In the genomic region with DNA sequence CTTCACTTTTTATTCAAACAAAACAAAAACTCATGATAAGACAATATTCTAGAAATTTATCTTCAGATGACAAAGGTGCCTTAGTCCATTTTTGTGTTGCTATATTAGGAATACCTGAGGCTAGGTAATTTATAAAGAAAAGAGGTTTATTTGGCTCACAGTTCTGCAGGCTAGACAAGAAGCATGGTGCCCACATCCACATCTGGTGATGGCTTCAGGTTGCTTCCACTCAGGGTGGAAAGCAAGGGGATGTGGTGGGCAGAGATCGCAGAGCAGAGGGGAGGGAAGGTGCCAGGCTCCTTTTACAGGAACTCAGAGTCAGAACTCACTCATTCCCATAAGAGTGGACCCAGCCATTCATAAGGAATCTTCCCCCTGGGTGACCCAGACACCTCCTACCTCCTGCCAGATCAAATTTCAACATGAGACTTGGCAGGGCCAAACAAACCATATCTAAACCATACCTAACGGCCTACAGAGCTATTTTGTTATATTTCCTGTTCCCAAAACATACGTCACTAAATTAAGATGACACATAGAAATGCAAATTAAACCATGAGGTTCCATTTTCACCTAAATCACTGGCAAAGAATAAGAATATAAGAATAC, we compare ENCODE assay signal across 28 cellular contexts. TPM values are rescaled to one million over a fixed set of nuclear protein-coding genes. Genes with fewer than 3 reads are reported as not detected.
DNase-seq lines count a peak whose midpoint lies in the region; ATAC-seq, FAIRE-seq and TF ChIP-seq lines count a peak whose summit lies in the region.
"Had no signal": no experiment of that assay in that cellular context is flagged by ENCODE, and none has a peak within 500 bp of the region (broad histone marks: within the 10 kb centered on the region; RNA-seq: fewer than 3 reads in every experiment).

No MANE protein-coding gene starts in this region.

- 63% methylated on average over 3 of the region's 3 CpGs for WGBS in K562 (ENCODE audit: insufficient coverage, low coverage, missing lambda C conversion rate)
- 64 to 70% methylated on average over 3 of the region's 3 CpGs for WGBS in heart right ventricle, 2 donors

- no peak overlapping the region for H3K4me2 ChIP-seq in K562 (ENCODE audit: insufficient read depth, low read length)
- H3K4me2 ChIP-seq: KMS-11 had no signal

- in situ Hi-C loops in K562 (cut with MboI) = no loop called here

- H3K9ac ChIP-seq in K562 (ENCODE audit: insufficient read depth in 1 of 2, low read depth in 2 of 2, low read length in 2 of 2) = no peak overlapping the region
- H3K9ac ChIP-seq: KMS-11 had no signal

- BruUV-seq in K562 (replicated peaks; lab: Mats Ljungman, UMichigan) = no TSS peak

- no peak for TF ChIP-seq POLR2A in K562 (conservative IDR thresholded peaks at IDR 0.05)

- H3K27ac Mint-ChIP-seq in CD14-positive monocyte = peak overlapping the region in 4 of 7 donors; percentile 33 to 69 (median 50)
- H3K27ac Mint-ChIP-seq in CD4-positive, alpha-beta T cell = no peak overlapping the region
- H3K27ac Mint-ChIP-seq: activated CD4-positive, alpha-beta memory T cell treated with anti-CD3 and anti-CD28 coated beads for 36 hours; natural killer cell treated with Interleukin-12 subunit alpha and Interleukin-12 subunit beta and Interleukin-15 and Interleukin-18, amount 100 ng/mL, for 72 hours had no signal

- H3K79me2 ChIP-seq in K562 (ENCODE audit: control insufficient read depth, insufficient read depth, low read length) = no peaks in the 10 kb centered on the region

- H3K36me3 ChIP-seq in K562 (ENCODE audit: control insufficient read depth, insufficient read depth, low read length) = no peaks in the 10 kb centered on the region; the same call in 2 of the 3 replicates
- no peaks in the 10 kb centered on the region for H3K36me3 ChIP-seq in heart right ventricle
- H3K36me3 ChIP-seq: Peyer's patch, thyroid gland had no signal

- DNase-seq in CD14-positive monocyte (ENCODE audit: low spot score) (no peak), M059J (ENCODE audit: low read depth) (peak; percentile 71), K562 (ENCODE audit: extremely low read depth in 1 of 4, low spot score in 3 of 4) (no peak), foreskin fibroblast (peak; percentile 15 to 38), NCI-H2227 treated with DMSO at 0.1 percent for 48 hours (lab: John Stamatoyannopoulos, UW) (no peak), HCEC 1CT (no peak), heart right ventricle (no peak)
- DNase-seq in CD4-positive, alpha-beta T cell = no peak
- DNase-seq: activated CD4-positive, alpha-beta memory T cell treated with anti-CD3 and anti-CD28 coated beads for 36 hours; activated CD8-positive, alpha-beta memory T cell treated with anti-CD3 and anti-CD28 coated beads, Interleukin-2, amount 50 U/mL, for 48 hours; activated naive CD4-positive, alpha-beta T cell treated with anti-CD3 and anti-CD28 coated beads, Interleukin-2, amount 50 U/mL, for 16 hours; amygdala; CD8-positive, alpha-beta memory T cell; central memory CD4-positive, alpha-beta T cell; DMS 273 treated with DMSO at 0.1 percent for 48 hours; MV-4-11; NCI-H1694; NCI-H526 treated with DMSO at 0.1 percent for 48 hours; Peyer's patch; SIG-M5; stimulated activated naive CD8-positive, alpha-beta T cell treated with anti-CD3 and anti-CD28 coated beads, Interleukin-15, amount 100 ng/mL, for 72 hours; SW 1271; thyroid gland had no signal

- peaks cover 0 to 3% (median 0%) of the 10 kb centered on the region in 7 donors for H3K9me3 Mint-ChIP-seq in CD14-positive monocyte
- no peaks in the 10 kb centered on the region for H3K9me3 Mint-ChIP-seq in CD4-positive, alpha-beta T cell
- H3K9me3 Mint-ChIP-seq: activated CD4-positive, alpha-beta memory T cell treated with anti-CD3 and anti-CD28 coated beads for 36 hours; CD8-positive, alpha-beta memory T cell; natural killer cell treated with Interleukin-12 subunit alpha and Interleukin-12 subunit beta and Interleukin-15 and Interleukin-18, amount 100 ng/mL, for 72 hours had no signal

- FAIRE-seq in K562 (lab: Jason Lieb, UNC) = no peak
- FAIRE-seq: A204.1, HTR-8/SVneo had no signal

- ATAC-seq in K562 (no peak), heart right ventricle (no peak)
- ATAC-seq in CD4-positive, alpha-beta T cell (ENCODE audit: poor library complexity) = no peak
- ATAC-seq: natural killer cell treated with Interleukin-12 subunit alpha and Interleukin-12 subunit beta and Interleukin-15 and Interleukin-18, amount 100 ng/mL, for 72 hours; stimulated activated naive CD8-positive, alpha-beta T cell treated with anti-CD3 and anti-CD28 coated beads, Interleukin-15, amount 100 ng/mL, for 72 hours had no signal

- H3K4me3 Mint-ChIP-seq in CD14-positive monocyte = no peak overlapping the region
- no peak overlapping the region for H3K4me3 Mint-ChIP-seq in CD4-positive, alpha-beta T cell
- H3K4me3 Mint-ChIP-seq: activated CD4-positive, alpha-beta memory T cell treated with anti-CD3 and anti-CD28 coated beads for 36 hours; CD8-positive, alpha-beta memory T cell; natural killer cell treated with Interleukin-12 subunit alpha and Interleukin-12 subunit beta and Interleukin-15 and Interleukin-18, amount 100 ng/mL, for 72 hours; stimulated activated naive CD8-positive, alpha-beta T cell treated with anti-CD3 and anti-CD28 coated beads, Interleukin-15, amount 100 ng/mL, for 72 hours had no signal

- POLR2A ChIA-PET in K562 (lab: Yijun Ruan, JAX) = no interaction called here
- POLR2A ChIA-PET in CD4-positive, alpha-beta T cell (lab: Charles Lee) = no interaction called here

- no peaks in the 10 kb centered on the region for H4K20me1 ChIP-seq in K562 (replicated peaks; ENCODE audit: control insufficient read depth, insufficient read depth, low read length)

- no peak for TF ChIP-seq RAD21 in K562 (CRISPR knock-in tag; conservative IDR thresholded peaks at IDR 0.05 in 1 of 2, IDR thresholded peaks at IDR 0.05 in 1 of 2)

- H3K4me1 ChIP-seq in K562 (replicated peaks in 1 of 2; ENCODE audit: control insufficient read depth in 2 of 2, insufficient read depth in 2 of 2, low read length in 2 of 2) (no peaks in the 10 kb centered on the region; a peak in 2 of 5 replicates), heart right ventricle (peaks cover 0 to 13% (median 0%) of the 10 kb centered on the region in 9 donors)
- H3K4me1 ChIP-seq: Peyer's patch had no signal

- CTCF ChIA-PET in K562 (lab: Yijun Ruan, JAX; ENCODE audit: low intra/inter-chr PET ratio) = no interaction called here
- CTCF ChIA-PET in CD4-positive, alpha-beta T cell (lab: Charles Lee) = no interaction called here

- H3K36me3 Mint-ChIP-seq in CD14-positive monocyte = peaks cover 12% of the 10 kb centered on the region in 2 donors
- peaks cover 23% of the 10 kb centered on the region for H3K36me3 Mint-ChIP-seq in CD4-positive, alpha-beta T cell (ENCODE audit: low read depth)
- H3K36me3 Mint-ChIP-seq: activated CD4-positive, alpha-beta memory T cell treated with anti-CD3 and anti-CD28 coated beads for 36 hours; natural killer cell treated with Interleukin-12 subunit alpha and Interleukin-12 subunit beta and Interleukin-15 and Interleukin-18, amount 100 ng/mL, for 72 hours had no signal

- H3K4me1 Mint-ChIP-seq in CD14-positive monocyte = peaks cover 24% of the 10 kb centered on the region
- H3K4me1 Mint-ChIP-seq in CD4-positive, alpha-beta T cell (ENCODE audit: low read depth) = peaks cover 12% of the 10 kb centered on the region
- H3K4me1 Mint-ChIP-seq: stimulated activated naive CD8-positive, alpha-beta T cell treated with anti-CD3 and anti-CD28 coated beads, Interleukin-15, amount 100 ng/mL, for 72 hours had no signal

- H3K9me3 ChIP-seq in K562 (replicated peaks; ENCODE audit: control insufficient read depth, insufficient read depth, low read depth, low read length) (no peaks in the 10 kb centered on the region), heart right ventricle (no peaks in the 10 kb centered on the region)
- H3K9me3 ChIP-seq in CD4-positive, alpha-beta T cell (ENCODE audit: control insufficient read depth, low read length) = no peaks in the 10 kb centered on the region
- H3K9me3 ChIP-seq: Peyer's patch, thyroid gland had no signal

- H3K27me3 Mint-ChIP-seq in CD14-positive monocyte (ENCODE audit: low read depth in 3 of 3) = peaks cover 0 to 2% (median 0%) of the 10 kb centered on the region in 3 donors
- no peaks in the 10 kb centered on the region for H3K27me3 Mint-ChIP-seq in CD4-positive, alpha-beta T cell
- H3K27me3 Mint-ChIP-seq: activated CD4-positive, alpha-beta memory T cell treated with anti-CD3 and anti-CD28 coated beads for 36 hours; CD8-positive, alpha-beta memory T cell; natural killer cell treated with Interleukin-12 subunit alpha and Interleukin-12 subunit beta and Interleukin-15 and Interleukin-18, amount 100 ng/mL, for 72 hours; stimulated activated naive CD8-positive, alpha-beta T cell treated with anti-CD3 and anti-CD28 coated beads, Interleukin-15, amount 100 ng/mL, for 72 hours had no signal

- no peak overlapping the region for H2AFZ ChIP-seq in K562 (ENCODE audit: low read depth, low read length)

- TF ChIP-seq CTCF in CD14-positive monocyte (IDR thresholded peaks at IDR 0.05) = no peak
- no peak for TF ChIP-seq CTCF in K562 (IDR thresholded peaks at IDR 0.05 in 2 of 3, conservative IDR thresholded peaks at IDR 0.05 in 1 of 3; ENCODE audit: insufficient read depth in 2 of 3, low read depth in 1 of 3, low read length in 3 of 3)
- TF ChIP-seq CTCF in foreskin fibroblast (IDR thresholded peaks at IDR 0.05; ENCODE audit: low read depth, low read length) = no peak
- TF ChIP-seq CTCF in CD4-positive, alpha-beta T cell (IDR thresholded peaks at IDR 0.05) = no peak
- TF ChIP-seq CTCF in heart right ventricle (IDR thresholded peaks at IDR 0.05) = no peak

- intact Hi-C loops in CD14-positive monocyte (cut with micrococcal nuclease) (no loop called here), K562 (cut with micrococcal nuclease) (no loop called here), heart right ventricle (cut with DNase I) (no loop called here)
- intact Hi-C loops in CD4-positive, alpha-beta T cell (cut with DNase I, micrococcal nuclease) = no loop called here

- no peaks in the 10 kb centered on the region for H3K27me3 ChIP-seq in K562 (ENCODE audit: control insufficient read depth in 2 of 2, insufficient read depth in 2 of 2, low read length in 2 of 2)
- H3K27me3 ChIP-seq in CD4-positive, alpha-beta T cell (ENCODE audit: control insufficient read depth, insufficient read depth, low read length) = no peaks in the 10 kb centered on the region
- H3K27me3 ChIP-seq in heart right ventricle = no peaks in the 10 kb centered on the region
- H3K27me3 ChIP-seq: Peyer's patch, thyroid gland had no signal

- H3K27ac ChIP-seq in K562 (ENCODE audit: extremely low read depth, low read depth, low read length) (no peak overlapping the region), heart right ventricle (no peak overlapping the region)
- no peak overlapping the region for H3K27ac ChIP-seq in CD4-positive, alpha-beta T cell (ENCODE audit: low read depth, low read length)
- H3K27ac ChIP-seq: KMS-11, Peyer's patch, skin epidermis, thyroid gland had no signal

- TF ChIP-seq EP300 in K562 (IDR thresholded peaks at IDR 0.05; ENCODE audit: low read length) = no peak

- no peaks in the 10 kb centered on the region for H3K9me1 ChIP-seq in K562 (ENCODE audit: control insufficient read depth, insufficient read depth, low read length)

- no peak overlapping the region for H3K4me3 ChIP-seq in K562
- H3K4me3 ChIP-seq in foreskin fibroblast (ENCODE audit: low read depth in 1 of 2, low read length in 2 of 2) = no peak overlapping the region
- H3K4me3 ChIP-seq in heart right ventricle = no peak overlapping the region
- H3K4me3 ChIP-seq: Peyer's patch, skin epidermis, thyroid gland had no signal

RNA-seq across cellular contexts. Expression of a gene that starts 26.4 kb away (rescaled TPM):
- polyA plus RNA-seq in CD14-positive monocyte = 10 to 100 TPM; 32.1 to 34.5 TPM
- 99.0 and 130 TPM in 2 replicates for total RNA-seq in M059J (2014; rRNA removed; shearing (Covaris generic))
- total RNA-seq in K562 (2011; cell fraction: chromatin; rRNA removed; ENCODE audit: low replicate concordance) = 18.7 and 39.1 TPM in 2 replicates
- total RNA-seq in K562 (2011; cell fraction: nucleolus; rRNA removed) = 29.9 and 33.3 TPM in 2 replicates
- 28.4 and 30.7 TPM in 2 replicates for total RNA-seq in K562 (2011; cell fraction: nucleoplasm; rRNA removed)
- 9.1 and 11.5 TPM in 2 replicates for total RNA-seq in K562 (2014; rRNA removed)
- 7.8 and 8.0 TPM in 2 replicates for total RNA-seq in K562 (2014; rRNA removed; fragmentation: Illumina TruSeq; extraction: Trizol)
- total RNA-seq in K562 (2015; rRNA removed; fragmentation: Illumina TruSeq; extraction: Trizol) = 10.6 TPM in 2 replicates
- total RNA-seq in K562 (2021) = 15.1 and 15.6 TPM in 2 replicates
- polyA plus RNA-seq in K562 (2011; rRNA removed) = 6.2 and 7.7 TPM in 2 replicates
- polyA plus RNA-seq in K562 (2011; cell fraction: cytosol; rRNA removed) = 6.1 and 7.2 TPM in 2 replicates
- 8.7 and 11.0 TPM in 2 replicates for polyA plus RNA-seq in K562 (2011; cell fraction: nucleus; rRNA removed)
- 14.2 and 19.8 TPM in 2 replicates for polyA plus RNA-seq in K562 (2012)
- 12.0 and 15.3 TPM in 2 replicates for polyA plus RNA-seq in K562 (2014; fragmentation: Illumina TruSeq; extraction: Trizol)
- polyA plus RNA-seq in K562 (2014; fragmentation: Nextera tagmentation; extraction: Ambion mirVana) = 1 to 10 TPM in 1 of 2 experiments, under 1 TPM in 1; 0.65 to 1.2 TPM
- 9.8 and 10.7 TPM in 2 replicates for polyA plus RNA-seq in K562 (2014; rRNA removed)
- 7.3 and 10.3 TPM in 2 replicates for polyA minus RNA-seq in K562 (2011; rRNA and poly(A)+ RNA removed)
- polyA minus RNA-seq in K562 (2011; cell fraction: cytosol; rRNA and poly(A)+ RNA removed) = 5.2 and 9.8 TPM in 2 replicates
- polyA minus RNA-seq in K562 (2011; cell fraction: nucleus; rRNA and poly(A)+ RNA removed) = 9.6 and 12.1 TPM in 2 replicates
- 10 to 100 TPM; 13.4 to 17.0 TPM for total RNA-seq in CD4-positive, alpha-beta T cell
- total RNA-seq in heart right ventricle = 10 to 100 TPM; 21.1 to 41.3 (median 26.9) TPM
- polyA plus RNA-seq in heart right ventricle = 10 to 100 TPM; 29.1 to 37.4 TPM

RNA-seq across cellular contexts. Expression of a gene that starts 43.2 kb away (rescaled TPM):
- polyA plus RNA-seq in CD14-positive monocyte (under 1 TPM; 0.28 to 0.48 TPM), K562 (2011; rRNA removed) (19.0 and 27.3 TPM in 2 replicates), K562 (2014; fragmentation: Illumina TruSeq; extraction: Trizol) (19.2 and 22.8 TPM in 2 replicates), K562 (2014; fragmentation: Nextera tagmentation; extraction: Ambion mirVana) (10 to 100 TPM; 13.1 to 25.8 TPM), K562 (2014; rRNA removed) (21.1 and 26.6 TPM in 2 replicates), heart right ventricle (under 1 TPM; 0.28 to 0.29 TPM)
- total RNA-seq in M059J (2014; rRNA removed; shearing (Covaris generic)) = 31.5 and 41.3 TPM in 2 replicates
- 12.5 and 31.0 TPM in 2 replicates for total RNA-seq in K562 (2011; cell fraction: chromatin; rRNA removed; ENCODE audit: low replicate concordance)
- total RNA-seq in K562 (2011; cell fraction: nucleolus; rRNA removed) = 9.2 and 11.1 TPM in 2 replicates
- 24.6 and 27.8 TPM in 2 replicates for total RNA-seq in K562 (2011; cell fraction: nucleoplasm; rRNA removed)
- total RNA-seq in K562 (2014; rRNA removed) (19.5 and 20.9 TPM in 2 replicates), K562 (2014; rRNA removed; fragmentation: Illumina TruSeq; extraction: Trizol) (26.9 and 29.7 TPM in 2 replicates), K562 (2015; rRNA removed; fragmentation: Illumina TruSeq; extraction: Trizol) (23.5 and 24.1 TPM in 2 replicates), K562 (2021) (31.8 TPM in 2 replicates), heart right ventricle (1 to 10 TPM in 2 of 10 donors, under 1 TPM in 8; 0.19 to 1.6 (median 0.64) TPM)
- 8.6 and 16.4 TPM in 2 replicates for polyA plus RNA-seq in K562 (2011; cell fraction: cytosol; rRNA removed)
- 7.7 and 9.4 TPM in 2 replicates for polyA plus RNA-seq in K562 (2011; cell fraction: nucleus; rRNA removed)
- 14.5 and 16.5 TPM in 2 replicates for polyA plus RNA-seq in K562 (2012)
- polyA minus RNA-seq in K562 (2011; rRNA and poly(A)+ RNA removed) = 20.5 and 31.4 TPM in 2 replicates
- 7.2 and 13.5 TPM in 2 replicates for polyA minus RNA-seq in K562 (2011; cell fraction: cytosol; rRNA and poly(A)+ RNA removed)
- polyA minus RNA-seq in K562 (2011; cell fraction: nucleus; rRNA and poly(A)+ RNA removed) = 3.5 and 7.6 TPM in 2 replicates
- under 1 TPM; 0.08 to 0.17 TPM for total RNA-seq in CD4-positive, alpha-beta T cell

Comparison
In these comparisons a context has a peak if more than half of its experiments do, and no peak if none do; other contexts are left out.
1. DNase-seq: peak in M059J (single experiment) and foreskin fibroblast (2 of 2); none in CD14-positive monocyte (single experiment), K562 (0 of 4), NCI-H2227 treated with DMSO at 0.1 percent for 48 hours (single experiment), HCEC 1CT (single experiment), CD4-positive, alpha-beta T cell (0 of 10) and heart right ventricle (0 of 2).